2 cellular contexts compared by ENCODE assay signal in genomic region chr1:197469620-197470210, GRCh38.
TF ChIP-seq lines count a peak whose summit lies in the region.

No MANE protein-coding gene starts in this region.

TF ChIP-seq in GM23338, 12 proteins besides CTCF, POLR2A, EP300 and RAD21:
- TF ChIP-seq ETS1 (IDR thresholded peaks at IDR 0.05), result no peak
- TF ChIP-seq ZNF462 (CRISPR knock-in tag; IDR thresholded peaks at IDR 0.05), result no peak
- no peak for TF ChIP-seq REST (IDR thresholded peaks at IDR 0.05; ENCODE audit: unreplicated experiment)
- TF ChIP-seq STAT1 (IDR thresholded peaks at IDR 0.05; ENCODE audit: unreplicated experiment), result no peak
- no peak for TF ChIP-seq JUNB (IDR thresholded peaks at IDR 0.05; ENCODE audit: unreplicated experiment)
- TF ChIP-seq EZH2phosphoT487 (IDR thresholded peaks at IDR 0.05; ENCODE audit: unreplicated experiment), result no peak

TF ChIP-seq in H1, 55 proteins besides CTCF, POLR2A, EP300 and RAD21:
- TF ChIP-seq MAX (IDR thresholded peaks at IDR 0.05), result no peak
- TF ChIP-seq ATF2 (IDR thresholded peaks at IDR 0.05; ENCODE audit: low read length), result no peak
- no peak for TF ChIP-seq USF2 (IDR thresholded peaks at IDR 0.05; ENCODE audit: low read length)
- no peak for TF ChIP-seq EZH2 (IDR thresholded peaks at IDR 0.05; ENCODE audit: low read depth, low read length, severe bottlenecking)
- no peak for TF ChIP-seq SAP30 (IDR thresholded peaks at IDR 0.05; ENCODE audit: insufficient read depth, insufficient replicate concordance, low read length)
- no peak for TF ChIP-seq JUN (IDR thresholded peaks at IDR 0.05; ENCODE audit: low read depth, low read length)
- no peak for TF ChIP-seq KDM4A (IDR thresholded peaks at IDR 0.05; ENCODE audit: low read depth, low read length, severe bottlenecking)
- TF ChIP-seq RFX5 (IDR thresholded peaks at IDR 0.05; ENCODE audit: borderline replicate concordance, low read depth, low read length), result no peak
- TF ChIP-seq GTF2F1 (IDR thresholded peaks at IDR 0.05; ENCODE audit: borderline replicate concordance, low read depth, low read length), result no peak
- no peak for TF ChIP-seq KDM5A (IDR thresholded peaks at IDR 0.05; ENCODE audit: low read length)
- TF ChIP-seq TBP (IDR thresholded peaks at IDR 0.05; ENCODE audit: low read depth, low read length), result no peak
- no peak for TF ChIP-seq SRF (IDR thresholded peaks at IDR 0.05; ENCODE audit: low read depth, low read length)
- no peak for TF ChIP-seq ASH2L (IDR thresholded peaks at IDR 0.05; ENCODE audit: low read length)
- TF ChIP-seq E2F6 (IDR thresholded peaks at IDR 0.05), result no peak
- TF ChIP-seq RNF2 (IDR thresholded peaks at IDR 0.05; ENCODE audit: borderline replicate concordance, low read depth, low read length, missing control alignments, poor library complexity, severe bottlenecking), result no peak
